In genomic region chr1:84742653-84743052, GRCh38 we compare ENCODE assay signal across 1 cellular context.
TF ChIP-seq lines count a peak whose summit lies in the region.

No MANE protein-coding gene starts in this region.

TF ChIP-seq in SK-N-SH treated with all-trans-retinoic acid at 6 μM for 48 hours, 23 proteins besides CTCF, POLR2A, EP300 and RAD21 (continued from another document):
- TF ChIP-seq ZNF70 (CRISPR knock-in tag; IDR thresholded peaks at IDR 0.05): no peak
- no peak for TF ChIP-seq ISL1 (CRISPR knock-in tag; IDR thresholded peaks at IDR 0.05)
- TF ChIP-seq ESRRG (CRISPR knock-in tag; IDR thresholded peaks at IDR 0.05): no peak
- no peak for TF ChIP-seq ZNF565 (CRISPR knock-in tag; conservative IDR thresholded peaks at IDR 0.05; ENCODE audit: low read depth)
- TF ChIP-seq GLIS3 (CRISPR knock-in tag; IDR thresholded peaks at IDR 0.05): no peak
- TF ChIP-seq CSDC2 (CRISPR knock-in tag; IDR thresholded peaks at IDR 0.05): no peak
- no peak for TF ChIP-seq RARB (CRISPR knock-in tag; IDR thresholded peaks at IDR 0.05)
